ENCODE assay signal across 16 cellular contexts in the genomic region with DNA sequence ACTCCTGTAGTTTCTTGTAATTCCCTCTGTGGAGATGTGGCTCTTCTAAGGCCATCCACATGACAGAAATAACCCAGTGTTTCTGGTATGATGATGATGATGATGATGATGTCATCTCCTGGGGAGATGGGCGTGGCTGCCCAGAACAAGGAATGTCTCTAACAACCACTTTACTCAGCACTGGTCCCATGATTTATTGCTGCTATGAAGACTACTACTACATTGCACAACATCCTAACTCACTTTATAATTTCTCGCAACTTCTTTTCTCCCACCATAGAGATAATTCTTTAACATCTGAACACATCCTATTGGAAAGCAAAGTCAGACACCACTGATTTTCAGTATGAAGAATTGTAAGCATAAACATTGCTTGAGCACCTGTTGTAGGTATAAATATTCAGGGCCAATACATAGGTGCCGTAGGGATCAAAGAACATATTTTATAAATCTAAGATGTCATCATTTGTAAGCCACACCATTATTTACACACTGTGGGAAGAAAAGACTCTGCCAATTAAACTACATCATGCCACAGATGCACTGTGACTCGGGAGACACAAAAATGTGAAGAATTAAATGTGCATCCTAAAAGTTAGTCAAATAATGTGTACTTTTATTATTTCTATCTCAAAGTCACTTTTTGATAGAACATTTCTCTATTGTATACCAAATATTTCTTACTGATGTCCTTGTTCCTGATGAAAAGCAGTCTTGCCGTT. TPM values are rescaled to one million over a fixed set of nuclear protein-coding genes. Genes with fewer than 3 reads are reported as not detected.
DNase-seq lines count a peak whose midpoint lies in the region; ATAC-seq and TF ChIP-seq lines count a peak whose summit lies in the region.
"Had no signal": no experiment of that assay in that cellular context is flagged by ENCODE, and none has a peak within 500 bp of the region (broad histone marks: within the 10 kb centered on the region; RNA-seq: fewer than 3 reads in every experiment).

No MANE protein-coding gene starts in this region.

- H3K27me3 Mint-ChIP-seq in activated naive CD4-positive, alpha-beta T cell treated with anti-CD3 and anti-CD28 coated beads for 36 hours (ENCODE audit: low read depth), result no peaks in the 10 kb centered on the region
- H3K27me3 Mint-ChIP-seq in activated naive CD4-positive, alpha-beta T cell treated with anti-CD3 and anti-CD28 coated beads, Interleukin-2, amount 10 ng/mL, durations not matched to agents 7 days and 5 days, result peaks cover 4% of the 10 kb centered on the region
- peaks cover 3% of the 10 kb centered on the region for H3K27me3 Mint-ChIP-seq in nephron progenitor cell (ENCODE audit: low read depth, poor library complexity)

- H3K27ac ChIP-seq in RWPE2 (ENCODE audit: poor library complexity, severe bottlenecking) (peak overlapping the region; percentile 55), uterus (peak overlapping the region; percentile 23 to 57)
- H3K27ac ChIP-seq: dorsolateral prefrontal cortex, left ventricle myocardium inferior had no signal

- H3K27me3 ChIP-seq in RWPE2 (ENCODE audit: insufficient read depth, poor library complexity, severe bottlenecking), result no peaks in the 10 kb centered on the region
- no peaks in the 10 kb centered on the region for H3K27me3 ChIP-seq in uterus
- H3K27me3 ChIP-seq: dorsolateral prefrontal cortex had no signal

- peaks cover 22% of the 10 kb centered on the region for H3K4me1 ChIP-seq in RWPE2 (ENCODE audit: insufficient read depth, poor library complexity, severe bottlenecking)
- H3K4me1 ChIP-seq in uterus, result no peaks in the 10 kb centered on the region

- no peak for TF ChIP-seq POLR2A in uterus (IDR thresholded peaks at IDR 0.05)

- ATAC-seq in RWPE2 (ENCODE audit: low read depth), result peak; percentile 70
- ATAC-seq: GM12878, right cardiac atrium had no signal

- H3K27ac Mint-ChIP-seq in activated naive CD4-positive, alpha-beta T cell treated with anti-CD3 and anti-CD28 coated beads for 36 hours, result no peak overlapping the region
- H3K27ac Mint-ChIP-seq in activated naive CD4-positive, alpha-beta T cell treated with anti-CD3 and anti-CD28 coated beads, Interleukin-2, amount 10 ng/mL, durations not matched to agents 7 days and 5 days, result no peak overlapping the region
- H3K27ac Mint-ChIP-seq in nephron progenitor cell, result no peak overlapping the region
- H3K27ac Mint-ChIP-seq: activated T-helper 1 cell treated with anti-CD3 and anti-CD28 coated beads, Interleukin-12 subunit alpha, Interleukin-12 subunit beta, Interleukin-2, Interleukin-4 antibody, amounts not matched to agents 30 ng/mL and 10 ng/mL and 1 ng/mL, durations not matched to agents 14 hours and 24 hours and 36 hours; T-helper 2 cell treated with Interferon-gamma antibody and Interleukin-4, amounts not matched to agents 5 μg/mL and 100 μg/mL, for 36 hours had no signal

- no peak overlapping the region for H3K4me3 Mint-ChIP-seq in activated naive CD4-positive, alpha-beta T cell treated with anti-CD3 and anti-CD28 coated beads for 36 hours
- no peak overlapping the region for H3K4me3 Mint-ChIP-seq in activated naive CD4-positive, alpha-beta T cell treated with anti-CD3 and anti-CD28 coated beads, Interleukin-2, amount 10 ng/mL, durations not matched to agents 7 days and 5 days
- H3K4me3 Mint-ChIP-seq in nephron progenitor cell, result no peak overlapping the region
- H3K4me3 Mint-ChIP-seq: activated T-helper 1 cell treated with anti-CD3 and anti-CD28 coated beads, Interleukin-12 subunit alpha, Interleukin-12 subunit beta, Interleukin-2, Interleukin-4 antibody, amounts not matched to agents 30 ng/mL and 10 ng/mL and 1 ng/mL, durations not matched to agents 14 hours and 24 hours and 36 hours; T-helper 2 cell treated with Interferon-gamma antibody and Interleukin-4, amounts not matched to agents 5 μg/mL and 100 μg/mL, for 36 hours had no signal

- H3K4me3 ChIP-seq in RWPE2 (ENCODE audit: severe bottlenecking), result no peak overlapping the region
- no peak overlapping the region for H3K4me3 ChIP-seq in foreskin fibroblast (ENCODE audit: low read depth in 1 of 2, low read length in 2 of 2)
- H3K4me3 ChIP-seq in uterus, result no peak overlapping the region
- H3K4me3 ChIP-seq: dorsolateral prefrontal cortex, GM12878, left ventricle myocardium inferior had no signal

- peaks cover 8% of the 10 kb centered on the region for H3K36me3 Mint-ChIP-seq in activated naive CD4-positive, alpha-beta T cell treated with anti-CD3 and anti-CD28 coated beads for 36 hours (ENCODE audit: low read depth)
- H3K36me3 Mint-ChIP-seq in activated naive CD4-positive, alpha-beta T cell treated with anti-CD3 and anti-CD28 coated beads, Interleukin-2, amount 10 ng/mL, durations not matched to agents 7 days and 5 days, result peaks cover 3% of the 10 kb centered on the region
- peaks cover 6% of the 10 kb centered on the region for H3K36me3 Mint-ChIP-seq in nephron progenitor cell (ENCODE audit: low read depth)

- TF ChIP-seq CTCF in RWPE2 (IDR thresholded peaks at IDR 0.05; ENCODE audit: poor library complexity, severe bottlenecking) (no peak), foreskin fibroblast (IDR thresholded peaks at IDR 0.05; ENCODE audit: low read depth, low read length) (no peak), uterus (IDR thresholded peaks at IDR 0.05) (no peak), nephron progenitor cell (IDR thresholded peaks at IDR 0.05) (no peak)

- H3K9me3 Mint-ChIP-seq in activated naive CD4-positive, alpha-beta T cell treated with anti-CD3 and anti-CD28 coated beads for 36 hours, result no peaks in the 10 kb centered on the region
- H3K9me3 Mint-ChIP-seq in activated naive CD4-positive, alpha-beta T cell treated with anti-CD3 and anti-CD28 coated beads, Interleukin-2, amount 10 ng/mL, durations not matched to agents 7 days and 5 days, result no peaks in the 10 kb centered on the region
- H3K9me3 Mint-ChIP-seq in nephron progenitor cell, result no peaks in the 10 kb centered on the region
- H3K9me3 Mint-ChIP-seq: activated T-helper 1 cell treated with anti-CD3 and anti-CD28 coated beads, Interleukin-12 subunit alpha, Interleukin-12 subunit beta, Interleukin-2, Interleukin-4 antibody, amounts not matched to agents 30 ng/mL and 10 ng/mL and 1 ng/mL, durations not matched to agents 14 hours and 24 hours and 36 hours; T-helper 2 cell treated with Interferon-gamma antibody and Interleukin-4, amounts not matched to agents 5 μg/mL and 100 μg/mL, for 36 hours had no signal

- H3K9me3 ChIP-seq in RWPE2 (ENCODE audit: severe bottlenecking) (no peaks in the 10 kb centered on the region), uterus (no peaks in the 10 kb centered on the region)
- H3K9me3 ChIP-seq: left ventricle myocardium inferior had no signal

- peaks cover 10% of the 10 kb centered on the region for H3K36me3 ChIP-seq in RWPE2 (ENCODE audit: low read depth)
- no peaks in the 10 kb centered on the region for H3K36me3 ChIP-seq in uterus

- CTCF ChIA-PET in activated naive CD4-positive, alpha-beta T cell treated with anti-CD3 and anti-CD28 coated beads for 36 hours (lab: Charles Lee), result interaction anchor here (0.6 kb wide), 1 partner anchor 455 kb away, joined by 3 read pairs; no protein-coding TSS in a partner anchor
- CTCF ChIA-PET in activated naive CD4-positive, alpha-beta T cell treated with anti-CD3 and anti-CD28 coated beads, Interleukin-2, amount 10 ng/mL, durations not matched to agents 7 days and 5 days (lab: Charles Lee), result no interaction called here

- peak; percentile 34 for DNase-seq in activated naive CD4-positive, alpha-beta T cell treated with anti-CD3 and anti-CD28 coated beads for 36 hours
- DNase-seq in activated naive CD4-positive, alpha-beta T cell treated with anti-CD3 and anti-CD28 coated beads, Interleukin-2, amount 10 ng/mL, durations not matched to agents 7 days and 5 days, result no peak
- DNase-seq in RWPE2 (ENCODE audit: low spot score) (no peak), foreskin fibroblast (peak; percentile 90 to 92), uterus (peak; percentile 43 to 49), nephron progenitor cell (no peak), GDM1 (lab: John Stamatoyannopoulos, UW) (no peak)
- DNase-seq in stimulated activated naive CD4-positive, alpha-beta T cell (lab: John Stamatoyannopoulos, UW), result no peak
- DNase-seq: dorsolateral prefrontal cortex; left ventricle myocardium inferior; NCI-H2107; right cardiac atrium; stimulated activated CD8-positive, alpha-beta memory T cell treated with anti-CD3 and anti-CD28 coated beads, Interleukin-4, amount 100 ng/mL, for 48 hours had no signal

- peaks cover 23% of the 10 kb centered on the region for H3K4me1 Mint-ChIP-seq in activated naive CD4-positive, alpha-beta T cell treated with anti-CD3 and anti-CD28 coated beads for 36 hours (ENCODE audit: low read depth)
- peaks cover 9% of the 10 kb centered on the region for H3K4me1 Mint-ChIP-seq in activated naive CD4-positive, alpha-beta T cell treated with anti-CD3 and anti-CD28 coated beads, Interleukin-2, amount 10 ng/mL, durations not matched to agents 7 days and 5 days
- peaks cover 5% of the 10 kb centered on the region for H3K4me1 Mint-ChIP-seq in nephron progenitor cell

- intact Hi-C loops in activated naive CD4-positive, alpha-beta T cell treated with anti-CD3 and anti-CD28 coated beads for 36 hours (cut with micrococcal nuclease), result no loop called here
- intact Hi-C loops in uterus (cut with DNase I; ENCODE audit: low total_unique reads), result no loop called here

RNA-seq across cellular contexts. Expression of a gene that starts 6.4 kb away (rescaled TPM):
- 1 to 10 TPM; 4.9 to 5.6 TPM for total RNA-seq in activated naive CD4-positive, alpha-beta T cell treated with anti-CD3 and anti-CD28 coated beads for 36 hours
- 10 to 100 TPM in 1 of 4 donors, 1 to 10 TPM in 3; 5.9 to 11.4 (median 6.6) TPM for total RNA-seq in uterus

RNA-seq across cellular contexts. Expression of a gene that starts 6.8 kb away (rescaled TPM):
- total RNA-seq in activated naive CD4-positive, alpha-beta T cell treated with anti-CD3 and anti-CD28 coated beads for 36 hours, result 10 to 100 TPM; 14.4 to 15.2 TPM
- 10 to 100 TPM; 10.6 to 24.7 (median 14.0) TPM for total RNA-seq in uterus

RNA-seq across cellular contexts. Expression of a gene that starts 26.0 kb away (rescaled TPM):
- total RNA-seq in activated naive CD4-positive, alpha-beta T cell treated with anti-CD3 and anti-CD28 coated beads for 36 hours, result under 1 TPM; 0.10 to 0.25 TPM
- total RNA-seq in uterus, result 1 to 10 TPM in 2 of 4 donors, not detected in 2; 1.4 to 2.3 TPM

Comparison
In these comparisons a context has a peak if more than half of its experiments do, and no peak if none do; other contexts are left out.
1. DNase-seq: peak in activated naive CD4-positive, alpha-beta T cell treated with anti-CD3 and anti-CD28 coated beads for 36 hours (single experiment), foreskin fibroblast (2 of 2) and uterus (2 of 2); none in activated naive CD4-positive, alpha-beta T cell treated with anti-CD3 and anti-CD28 coated beads, Interleukin-2, amount 10 ng/mL, durations not matched to agents 7 days and 5 days (single experiment), RWPE2 (single experiment), nephron progenitor cell (single experiment), stimulated activated naive CD4-positive, alpha-beta T cell (0 of 6) and GDM1 (single experiment).